In the genomic region with DNA sequence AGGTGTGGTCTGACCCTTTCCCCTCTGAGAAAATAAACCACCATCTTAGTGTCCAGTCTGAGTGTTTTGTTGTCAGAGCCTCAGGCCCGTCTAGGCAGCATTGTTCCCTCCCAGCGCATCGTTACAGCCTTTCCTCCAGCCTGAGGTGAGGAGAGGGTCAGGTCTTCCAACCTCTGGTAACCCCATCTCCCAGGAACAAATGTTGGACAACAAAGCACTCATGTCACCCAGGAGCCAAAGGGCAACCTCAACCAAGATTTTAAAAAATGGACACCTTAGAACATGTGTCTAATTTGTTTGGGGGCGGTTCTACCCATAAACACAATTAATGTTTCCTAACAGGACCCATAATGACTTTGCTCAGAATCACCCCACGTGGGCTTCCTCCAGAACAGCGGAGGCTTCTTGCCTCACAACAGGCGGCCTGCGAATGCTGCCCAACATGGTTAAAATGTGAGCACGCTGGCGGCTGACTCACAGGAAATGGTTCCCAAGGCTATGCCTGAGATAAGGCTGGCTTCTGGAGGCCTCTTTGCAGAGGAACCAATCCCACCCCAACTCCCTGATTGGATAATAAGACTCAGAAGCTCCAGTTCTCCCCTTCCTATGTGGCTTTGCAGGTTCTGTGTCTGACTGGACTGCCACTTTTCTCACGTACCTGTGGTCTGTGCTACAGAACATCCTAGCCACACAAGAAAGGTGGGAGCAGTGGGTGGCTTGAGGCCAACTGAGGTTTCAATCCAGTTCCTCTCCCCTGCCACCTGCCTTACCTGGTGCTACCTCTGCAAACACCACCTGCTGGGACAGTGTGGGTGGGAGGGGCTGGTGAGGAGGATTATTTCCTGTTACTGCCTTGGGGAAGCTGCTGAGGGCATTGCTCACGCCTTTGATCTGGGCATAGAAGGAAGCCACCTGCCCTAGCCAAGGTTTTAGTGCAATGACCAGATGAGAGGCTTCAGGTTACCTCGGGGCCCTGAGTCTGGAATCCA, we compare ENCODE assay signal across 8 cellular contexts.
DNase-seq lines count a peak whose midpoint lies in the region; ATAC-seq, FAIRE-seq and TF ChIP-seq lines count a peak whose summit lies in the region.

No MANE protein-coding gene starts in this region.

- TF ChIP-seq CTCF in fibroblast of pulmonary artery (IDR thresholded peaks at IDR 0.05; ENCODE audit: low read length, missing control alignments), result no peak
- no peak for TF ChIP-seq CTCF in D721Med (IDR thresholded peaks at IDR 0.05; ENCODE audit: insufficient read depth, missing control alignments)

- no peak for ATAC-seq in GM19452 (IDR thresholded peaks at IDR 0.05; ENCODE audit: unreplicated experiment)

- FAIRE-seq in D721Med (lab: Jason Lieb, UNC), result no peak

- no peak overlapping the region for H3K4me3 ChIP-seq in fibroblast of pulmonary artery (replicated peaks; ENCODE audit: low read depth, low read length)

- DNase-seq in GF-D8 (lab: John Stamatoyannopoulos, UW) (peak; percentile 97), NCI-H2196 treated with DMSO at 0.1 percent for 48 hours (lab: John Stamatoyannopoulos, UW; ENCODE audit: unreplicated experiment) (peak; percentile 81), fibroblast of pulmonary artery (ENCODE audit: low read depth) (peak; percentile 97), renal cortical epithelial cell (ENCODE audit: low read depth) (peak; percentile 50), D721Med (ENCODE audit: insufficient read length, low spot score) (no peak), AG08396 (ENCODE audit: low spot score) (no peak)
- peak in 2 of 3 experiments; percentile 43 to 48 for DNase-seq in activated CD8-positive, alpha-beta memory T cell treated with anti-CD3 and anti-CD28 coated beads for 48 hours (ENCODE audit: low read depth in 2 of 3, low spot score in 2 of 3)

Comparison
In these comparisons a context has a peak if more than half of its experiments do, and no peak if none do; other contexts are left out.
1. DNase-seq: peak in GF-D8 (single experiment), NCI-H2196 treated with DMSO at 0.1 percent for 48 hours (single experiment), activated CD8-positive, alpha-beta memory T cell treated with anti-CD3 and anti-CD28 coated beads for 48 hours (2 of 3), fibroblast of pulmonary artery (single experiment) and renal cortical epithelial cell (single experiment); none in D721Med (single experiment) and AG08396 (single experiment).